Comparison of ENCODE assay signal across 16 cellular contexts in the genomic region with DNA sequence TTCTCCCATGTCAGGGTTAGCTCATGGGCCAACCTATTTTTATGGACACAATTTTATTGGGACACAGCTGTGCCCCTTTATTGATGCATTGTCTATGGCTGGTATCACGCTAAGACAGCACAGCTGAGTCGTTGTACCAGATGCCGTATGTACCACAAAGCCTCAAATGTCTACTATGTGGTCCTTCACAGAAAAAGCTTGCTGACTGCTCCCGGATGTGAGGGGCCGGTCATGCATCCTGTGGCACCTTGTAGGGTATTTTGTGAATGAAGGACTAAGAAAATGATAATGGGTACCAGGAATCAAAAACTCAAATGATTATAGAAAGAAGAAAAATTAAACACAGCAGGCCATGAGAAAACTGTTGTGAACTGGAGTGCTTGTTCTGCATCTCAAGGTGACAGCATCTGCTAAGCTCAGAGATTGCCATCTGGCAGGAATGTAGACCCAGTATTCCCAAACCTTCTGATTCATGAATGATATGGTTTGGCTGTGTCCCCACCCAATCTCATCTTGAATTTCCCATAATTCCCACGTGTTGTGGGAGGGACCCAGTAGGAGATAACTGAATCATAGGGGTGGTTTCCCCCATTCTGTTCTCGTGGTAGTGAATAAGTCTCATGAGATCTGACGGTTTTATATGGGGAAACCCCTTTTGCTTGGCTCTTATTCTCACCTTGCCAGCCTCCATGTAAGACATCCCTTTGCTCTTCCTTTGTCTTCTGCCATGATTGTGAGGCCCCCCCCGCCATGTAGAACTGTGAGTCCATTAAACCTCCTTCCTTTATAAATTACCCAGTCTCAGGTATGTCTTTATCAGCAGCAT.
DNase-seq lines count a peak whose midpoint lies in the region; ATAC-seq lines count a peak whose summit lies in the region.
"Had no signal": no experiment of that assay in that cellular context is flagged by ENCODE, and none has a peak within 500 bp of the region (broad histone marks: within the 10 kb centered on the region; RNA-seq: fewer than 3 reads in every experiment).

No MANE protein-coding gene starts in this region.

- peak; percentile 24 to 29 for ATAC-seq in activated T-cell treated with anti-CD3 and anti-CD28 coated beads, Interleukin-2, amount 50 U/mL, for 4 hours
- ATAC-seq in left ventricle myocardium superior, result no peak
- ATAC-seq: Right ventricle myocardium inferior had no signal

- peaks cover 30% of the 10 kb centered on the region for H3K4me1 Mint-ChIP-seq in activated T-cell treated with anti-CD3 and anti-CD28 coated beads, Interleukin-2, amount 50 U/mL, for 4 hours (ENCODE audit: low read depth)

- intact Hi-C loops in left ventricle myocardium superior (cut with micrococcal nuclease), result no loop called here

- no peak overlapping the region for H3K14ac ChIP-seq in trophoblast cell (ENCODE audit: low read length)

- no peak overlapping the region for H2BK12ac ChIP-seq in trophoblast cell (ENCODE audit: low read length)

- no peaks in the 10 kb centered on the region for H3K9me3 Mint-ChIP-seq in activated T-cell treated with anti-CD3 and anti-CD28 coated beads, Interleukin-2, amount 50 U/mL, for 4 hours

- no peaks in the 10 kb centered on the region for H3K27me3 ChIP-seq in trophoblast cell (ENCODE audit: insufficient read depth, low read length)

- no peak overlapping the region for H2BK120ac ChIP-seq in trophoblast cell (ENCODE audit: insufficient read depth, low read length, poor library complexity)

- no peak overlapping the region for H4K91ac ChIP-seq in trophoblast cell (ENCODE audit: low read depth, low read length)

- no peak overlapping the region for H3K9ac ChIP-seq in trophoblast cell (ENCODE audit: low read length)
- H3K9ac ChIP-seq: KMS-11 had no signal

- H3K23ac ChIP-seq in trophoblast cell (ENCODE audit: low read length), result no peak overlapping the region

- H3K27ac ChIP-seq in trophoblast cell (ENCODE audit: low read depth, low read length), result no peak overlapping the region
- H3K27ac ChIP-seq: C4-2B, KMS-11 had no signal

- no peak overlapping the region for H3K4me2 ChIP-seq in trophoblast cell (ENCODE audit: low read length)
- H3K4me2 ChIP-seq: KMS-11 had no signal

- no peak overlapping the region for H4K12ac ChIP-seq in trophoblast cell (ENCODE audit: low read depth, low read length)

- H3K18ac ChIP-seq in trophoblast cell (ENCODE audit: low read length), result no peak overlapping the region

- no peak overlapping the region for H2BK5ac ChIP-seq in trophoblast cell (ENCODE audit: low read depth, low read length, poor library complexity)

- peaks cover 3% of the 10 kb centered on the region for H3K27me3 Mint-ChIP-seq in activated T-cell treated with anti-CD3 and anti-CD28 coated beads, Interleukin-2, amount 50 U/mL, for 4 hours (ENCODE audit: low read depth)

- H3K4me1 ChIP-seq in trophoblast cell (ENCODE audit: control insufficient read depth in 1 of 2, insufficient read depth in 2 of 2, low read length in 2 of 2), result no peaks in the 10 kb centered on the region
- H3K4me1 ChIP-seq: HAP-1 had no signal

- DNase-seq in activated T-cell treated with anti-CD3 and anti-CD28 coated beads, Interleukin-2, amount 50 U/mL, for 4 hours, result no peak
- DNase-seq in activated T-cell treated with anti-CD3 and anti-CD28 coated beads, Interleukin-2, amount 50 U/mL, for 48 hours, result no peak
- DNase-seq in Daoy (ENCODE audit: low read depth), result peak; percentile 6
- peak; percentile 51 for DNase-seq in NCI-H524 treated with DMSO at 0.1 percent for 48 hours (lab: John Stamatoyannopoulos, UW)
- DNase-seq in trophoblast cell, result peak; percentile 44 to 74
- DNase-seq in activated CD4-positive, CD25-positive, alpha-beta regulatory T cell (lab: John Stamatoyannopoulos, UW), result no peak
- no peak for DNase-seq in left ventricle myocardium superior
- DNase-seq: AML-193, GDM1, NCI-H1436, NCI-H1930, NCI-H446 treated with DMSO at 0.1 percent for 48 hours had no signal

- H3K36me3 ChIP-seq in trophoblast cell (ENCODE audit: control insufficient read depth in 1 of 2, insufficient read depth in 2 of 2, low read length in 2 of 2), result no peaks in the 10 kb centered on the region
- H3K36me3 ChIP-seq: HAP-1 had no signal

- H3K9me3 ChIP-seq in trophoblast cell (ENCODE audit: insufficient read depth, low read depth, low read length), result peaks cover 2% of the 10 kb centered on the region
- H3K9me3 ChIP-seq: HAP-1 had no signal

- no peak overlapping the region for H2AFZ ChIP-seq in trophoblast cell (ENCODE audit: insufficient read depth, low read length, poor library complexity)

- H3K4me3 ChIP-seq in trophoblast cell (ENCODE audit: low read depth, low read length), result no peak overlapping the region
- H3K4me3 ChIP-seq: HAP-1 had no signal

- no peaks in the 10 kb centered on the region for H3K79me2 ChIP-seq in trophoblast cell (ENCODE audit: control insufficient read depth, insufficient read depth, low read length, poor library complexity)

- no peak overlapping the region for H2AK5ac ChIP-seq in trophoblast cell (ENCODE audit: low read length)

- H4K8ac ChIP-seq in trophoblast cell (ENCODE audit: low read depth, low read length), result no peak overlapping the region

- WGBS in trophoblast cell (ENCODE audit: extremely low coverage, insufficient coverage, insufficient read length), result no CpG with 5 or more reads among the region's 9 CpGs

- H3K79me1 ChIP-seq in trophoblast cell (ENCODE audit: low read length), result no peaks in the 10 kb centered on the region

- peaks cover 2% of the 10 kb centered on the region for H3K36me3 Mint-ChIP-seq in activated T-cell treated with anti-CD3 and anti-CD28 coated beads, Interleukin-2, amount 50 U/mL, for 4 hours (ENCODE audit: insufficient read depth)

- H3K4me3 Mint-ChIP-seq in activated T-cell treated with anti-CD3 and anti-CD28 coated beads, Interleukin-2, amount 50 U/mL, for 4 hours, result no peak overlapping the region

- H3K4ac ChIP-seq in trophoblast cell (ENCODE audit: low read depth, low read length), result no peak overlapping the region

Comparison
In these comparisons a context has a peak if more than half of its experiments do, and no peak if none do; other contexts are left out.
1. DNase-seq: peak in Daoy (single experiment), NCI-H524 treated with DMSO at 0.1 percent for 48 hours (single experiment) and trophoblast cell (2 of 2); none in activated T-cell treated with anti-CD3 and anti-CD28 coated beads, Interleukin-2, amount 50 U/mL, for 4 hours (single experiment), activated T-cell treated with anti-CD3 and anti-CD28 coated beads, Interleukin-2, amount 50 U/mL, for 48 hours (0 of 2), activated CD4-positive, CD25-positive, alpha-beta regulatory T cell (0 of 4) and left ventricle myocardium superior (single experiment).